ENCODE assay signal across 1 cellular context in genomic region chr14:51004801-51005526, GRCh38.
A peak's percentile ranks its signal among the peaks of the same experiment; 100 is the strongest.
TF ChIP-seq lines count a peak whose summit lies in the region.

No MANE protein-coding gene starts in this region.

TF ChIP-seq in liver, 16 proteins besides CTCF, POLR2A, EP300 and RAD21 (continued from another document):
- no peak for TF ChIP-seq REST (IDR thresholded peaks at IDR 0.05)
- TF ChIP-seq RXRA (IDR thresholded peaks at IDR 0.05), result peak; percentile 10 to 34
- TF ChIP-seq TAF1 (conservative IDR thresholded peaks at IDR 0.05), result no peak
- TF ChIP-seq GABPA (IDR thresholded peaks at IDR 0.05 in 1 of 2, conservative IDR thresholded peaks at IDR 0.05 in 1 of 2), result no peak
- peak; percentile 65 to 68 for TF ChIP-seq HNF4A (conservative IDR thresholded peaks at IDR 0.05)
- TF ChIP-seq SP1 (IDR thresholded peaks at IDR 0.05), result no peak
- TF ChIP-seq MAX (IDR thresholded peaks at IDR 0.05), result no peak
